In the genomic region with DNA sequence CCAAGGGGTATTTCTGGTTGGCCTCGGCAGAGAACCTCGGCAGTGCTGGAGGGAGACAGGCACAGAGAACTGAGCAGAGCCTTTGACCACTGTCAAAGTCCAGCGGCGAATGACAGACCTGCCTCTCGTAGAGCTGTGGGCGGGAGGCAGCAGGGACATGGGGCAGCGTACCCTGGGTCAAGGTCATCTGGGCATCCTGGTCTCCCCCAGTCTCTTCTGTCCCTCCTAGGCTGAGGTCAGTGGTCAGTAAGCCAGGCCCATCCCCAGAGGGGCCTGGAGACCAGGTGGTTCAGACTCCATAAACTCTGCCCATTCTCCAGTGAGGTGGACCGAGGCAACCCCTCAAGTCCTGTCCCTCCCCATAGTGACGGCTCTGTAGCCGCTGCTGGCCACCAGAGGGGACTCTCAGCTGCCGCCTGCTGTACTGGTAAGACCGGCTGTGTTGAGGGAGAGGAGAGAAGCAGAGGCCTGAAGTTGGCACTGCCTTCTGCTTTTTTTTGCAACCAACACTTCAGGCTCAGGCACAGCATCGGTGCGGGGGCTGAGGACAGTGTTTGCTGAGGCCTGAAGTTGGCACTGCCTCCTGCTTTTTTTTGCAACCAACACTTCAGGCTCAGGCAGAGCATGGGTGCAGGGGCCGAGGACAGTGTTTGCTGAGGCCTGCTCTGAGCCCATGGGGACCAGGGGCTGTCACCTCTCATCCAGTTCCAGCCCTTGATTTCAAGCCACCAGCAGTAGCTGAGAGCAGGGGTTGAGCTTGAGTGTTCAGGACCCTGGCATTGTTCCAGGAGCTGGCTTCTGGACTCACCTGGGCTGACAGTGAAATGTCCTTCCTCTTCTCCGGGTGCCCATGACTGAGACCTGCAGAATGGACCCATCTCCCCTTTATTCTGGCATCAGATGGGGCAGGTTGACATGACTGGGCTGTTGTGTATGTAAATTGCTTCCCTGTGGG, we compare ENCODE assay signal across 10 cellular contexts. TPM values are rescaled to one million over a fixed set of nuclear protein-coding genes. Genes with fewer than 3 reads are reported as not detected.
A peak's percentile ranks its signal among the peaks of the same experiment; 100 is the strongest.
DNase-seq lines count a peak whose midpoint lies in the region; ATAC-seq and TF ChIP-seq lines count a peak whose summit lies in the region.
"Had no signal": no experiment of that assay in that cellular context is flagged by ENCODE, and none has a peak within 500 bp of the region (broad histone marks: within the 10 kb centered on the region; RNA-seq: fewer than 3 reads in every experiment).

A gene with protein sequence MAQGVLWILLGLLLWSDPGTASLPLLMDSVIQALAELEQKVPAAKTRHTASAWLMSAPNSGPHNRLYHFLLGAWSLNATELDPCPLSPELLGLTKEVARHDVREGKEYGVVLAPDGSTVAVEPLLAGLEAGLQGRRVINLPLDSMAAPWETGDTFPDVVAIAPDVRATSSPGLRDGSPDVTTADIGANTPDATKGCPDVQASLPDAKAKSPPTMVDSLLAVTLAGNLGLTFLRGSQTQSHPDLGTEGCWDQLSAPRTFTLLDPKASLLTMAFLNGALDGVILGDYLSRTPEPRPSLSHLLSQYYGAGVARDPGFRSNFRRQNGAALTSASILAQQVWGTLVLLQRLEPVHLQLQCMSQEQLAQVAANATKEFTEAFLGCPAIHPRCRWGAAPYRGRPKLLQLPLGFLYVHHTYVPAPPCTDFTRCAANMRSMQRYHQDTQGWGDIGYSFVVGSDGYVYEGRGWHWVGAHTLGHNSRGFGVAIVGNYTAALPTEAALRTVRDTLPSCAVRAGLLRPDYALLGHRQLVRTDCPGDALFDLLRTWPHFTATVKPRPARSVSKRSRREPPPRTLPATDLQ (minus strand): TSS at position 111 of the 955 bp plus-strand sequence. CDS start 130 bp downstream, outside the sequence.

- TF ChIP-seq CTCF in Panc1 (IDR thresholded peaks at IDR 0.05) (no peak; the same call in none of the 2 replicates), stomach (IDR thresholded peaks at IDR 0.05) (peak in 2 of 7 experiments; percentile 13 to 44)

- no peak within 1 kb of the TSS for H3K4me3 ChIP-seq in Panc1 (ENCODE audit: low read depth in 2 of 2, low read length in 2 of 2)
- no peak within 1 kb of the TSS for H3K4me3 ChIP-seq in stomach

- H3K9me3 ChIP-seq in Panc1 (ENCODE audit: control insufficient read depth, insufficient read depth, low read depth, low read length) (no peaks in the 10 kb centered on the region), stomach (no peaks in the 10 kb centered on the region)

- CTCF ChIA-PET in Panc1 (lab: Charles Lee) = interaction anchor here (0.8 kb wide), 1 partner anchor 72 kb away, joined by 6 read pairs; no protein-coding TSS in a partner anchor

- no peak within 1 kb of the TSS for H3K27ac ChIP-seq in Panc1 (ENCODE audit: low read length)
- H3K27ac ChIP-seq in stomach = no peak within 1 kb of the TSS

- ATAC-seq in Panc1 (peak; percentile 88), GM19351 (IDR thresholded peaks at IDR 0.05; ENCODE audit: unreplicated experiment) (no peak)

- in situ Hi-C loops in Panc1 (cut with HindIII; ENCODE audit: low pct_unique_long_range_greater_than_20kb, low sequenced_read_pairs) = no loop called here

- no peaks in the 10 kb centered on the region for H3K36me3 ChIP-seq in Panc1 (ENCODE audit: control insufficient read depth, insufficient read depth, low read length)
- H3K36me3 ChIP-seq in stomach = no peaks in the 10 kb centered on the region

- no peak for TF ChIP-seq POLR2A in stomach (IDR thresholded peaks at IDR 0.05)

- no peak for TF ChIP-seq EP300 in stomach (IDR thresholded peaks at IDR 0.05)

- no peaks in the 10 kb centered on the region for H3K4me1 ChIP-seq in Panc1 (ENCODE audit: control insufficient read depth, insufficient read depth, low read length)
- H3K4me1 ChIP-seq in stomach = peaks cover 0 to 5% (median 0%) of the 10 kb centered on the region in 4 donors

- 28 to 59% (median 50%) methylated on average over 10 to 16 of the region's 16 CpGs for WGBS in stomach, 5 donors

- intact Hi-C loops in Panc1 (cut with micrococcal nuclease; ENCODE audit: unreplicated experiment) = loop anchor here (10.0 kb wide), 1 partner anchor 75 kb away; no protein-coding TSS in a partner anchor
- intact Hi-C loops in cardiac septum (cut with DNase I) = loop anchor here (5.0 kb wide), 1 partner anchor 78 kb away; no protein-coding TSS in a partner anchor
- intact Hi-C loops in stomach (cut with DNase I; ENCODE audit: low total_unique reads) = no loop called here

- H3K27me3 ChIP-seq in Panc1 (ENCODE audit: control insufficient read depth, insufficient read depth, low read length) = no peaks in the 10 kb centered on the region
- no peaks in the 10 kb centered on the region for H3K27me3 ChIP-seq in stomach

- POLR2A ChIA-PET in Panc1 (lab: Charles Lee) = no interaction called here

- DNase-seq in SIG-M5 treated with dmso at 0.1 percent for 504 hours (lab: John Stamatoyannopoulos, UW; ENCODE audit: unreplicated experiment) = peak; percentile 12
- DNase-seq in SIG-M5 (lab: John Stamatoyannopoulos, UW) = no peak
- no peak for DNase-seq in Panc1 (ENCODE audit: low read depth, low spot score)
- peak; percentile 47 for DNase-seq in cardiac septum (ENCODE audit: low spot score)
- DNase-seq in stomach = peak; percentile 64
- DNase-seq in DMS153 treated with DMSO at 0.1 percent for 48 hours (lab: John Stamatoyannopoulos, UW; ENCODE audit: unreplicated experiment) = no peak
- DNase-seq in stimulated activated naive CD4-positive, alpha-beta T cell treated with Interleukin-2 at 50 U/mL for 16 hours (lab: John Stamatoyannopoulos, UW) = no peak
- DNase-seq: stimulated activated CD8-positive, alpha-beta memory T cell treated with anti-CD3 and anti-CD28 coated beads, Interleukin-4, amount 100 ng/mL, for 48 hours had no signal

- BruUV-seq in Panc1 (replicated peaks; lab: Mats Ljungman, UMichigan) = no TSS peak

RNA-seq across cellular contexts. Expression of the gene that starts here (rescaled TPM):
- total RNA-seq in Panc1 (2021; ENCODE audit: unreplicated experiment) = not detected
- not detected for polyA plus RNA-seq in Panc1 (2012; ENCODE audit: insufficient read length)
- not detected for total RNA-seq in cardiac septum
- total RNA-seq in stomach = not detected
- not detected for polyA plus RNA-seq in stomach
- total RNA-seq: neural crest cell had no signal

Comparison
In these comparisons a context has a peak if more than half of its experiments do, and no peak if none do; other contexts are left out.
1. Peak in ATAC-seq in Panc1; RNA of the gene not detected or under 1 TPM.
2. Peak in DNase-seq in cardiac septum; RNA of the gene not detected or under 1 TPM.
3. Peak in DNase-seq in stomach; RNA of the gene not detected or under 1 TPM.